8 cellular contexts compared by ENCODE assay signal in genomic region chr12:26126340-26127284, GRCh38. TPM values are rescaled to one million over a fixed set of nuclear protein-coding genes. Genes with fewer than 3 reads are reported as not detected.
DNase-seq lines count a peak whose midpoint lies in the region; ATAC-seq, FAIRE-seq and TF ChIP-seq lines count a peak whose summit lies in the region.

No MANE protein-coding gene starts in this region.

- H3K9me2 ChIP-seq in SU-DHL-6 (replicated peaks; ENCODE audit: insufficient read depth, low read length) = no peaks in the 10 kb centered on the region

- H3K36me3 ChIP-seq in DND-41 (ENCODE audit: insufficient read depth, low read length) = no peaks in the 10 kb centered on the region
- no peaks in the 10 kb centered on the region for H3K36me3 ChIP-seq in SU-DHL-6 (ENCODE audit: low read length)
- H3K36me3 ChIP-seq in kidney (ENCODE audit: control insufficient read depth in 1 of 2, insufficient read depth in 2 of 2, low read length in 2 of 2) = no peaks in the 10 kb centered on the region
- H3K36me3 ChIP-seq in skeletal muscle tissue (ENCODE audit: control insufficient read depth in 3 of 3, insufficient read depth in 3 of 3, low read length in 3 of 3) = peaks cover 0 to 4% (median 0%) of the 10 kb centered on the region in 3 donors

- TF ChIP-seq CTCF in DND-41 (IDR thresholded peaks at IDR 0.05; ENCODE audit: borderline replicate concordance, extremely low read depth, low read length, poor library complexity, severe bottlenecking) (no peak), SU-DHL-6 (IDR thresholded peaks at IDR 0.05; ENCODE audit: insufficient read depth, low read length, poor library complexity, severe bottlenecking) (no peak), choroid plexus epithelial cell (conservative IDR thresholded peaks at IDR 0.05; ENCODE audit: low read depth, low read length) (peak; percentile 18), kidney (IDR thresholded peaks at IDR 0.05; ENCODE audit: borderline replicate concordance, extremely low read depth, insufficient read depth) (peak; percentile 2)

- H4K20me1 ChIP-seq in DND-41 (ENCODE audit: insufficient read depth, low read length) (peaks cover 5% of the 10 kb centered on the region; the same call in 1 of the 2 replicates), SU-DHL-6 (ENCODE audit: low read depth, low read length) (no peaks in the 10 kb centered on the region)

- H2AFZ ChIP-seq in DND-41 (ENCODE audit: low read depth, low read length) (peak overlapping the region; percentile 44), SU-DHL-6 (ENCODE audit: low read depth, low read length, severe bottlenecking) (no peak overlapping the region)

- H3K27me3 ChIP-seq in DND-41 (ENCODE audit: insufficient read depth, low read length, poor library complexity) (peaks cover 97% of the 10 kb centered on the region), SU-DHL-6 (ENCODE audit: low read length) (no peaks in the 10 kb centered on the region), skeletal muscle tissue (ENCODE audit: control insufficient read depth in 3 of 3, insufficient read depth in 3 of 3, low read length in 3 of 3) (no peaks in the 10 kb centered on the region)

- H3K79me2 ChIP-seq in DND-41 (ENCODE audit: insufficient read depth, low read length) (no peaks in the 10 kb centered on the region), SU-DHL-6 (ENCODE audit: insufficient read depth, low read length) (no peaks in the 10 kb centered on the region)

- intact Hi-C loops in kidney (cut with DNase I) = no loop called here

- H3F3A ChIP-seq in SU-DHL-6 (ENCODE audit: insufficient read depth) = no peaks in the 10 kb centered on the region

- H3K4me2 ChIP-seq in DND-41 (ENCODE audit: insufficient read depth, low read length) = peak overlapping the region; percentile 84
- peak overlapping the region; percentile 28 for H3K4me2 ChIP-seq in SU-DHL-6 (ENCODE audit: low read depth, low read length, poor library complexity, severe bottlenecking)

- H3K9ac ChIP-seq in DND-41 (ENCODE audit: low read depth, low read length) (peak overlapping the region; percentile 14; the same call in 1 of the 2 replicates), SU-DHL-6 (ENCODE audit: low read length) (no peak overlapping the region), kidney (ENCODE audit: low read length in 2 of 2) (peak overlapping the region in 1 of 2 donors; percentile 72), skeletal muscle tissue (ENCODE audit: low read depth in 1 of 3, low read length in 3 of 3) (peak overlapping the region; percentile 84 to 98 (median 95))

- peaks cover 34% of the 10 kb centered on the region for H3K4me1 ChIP-seq in DND-41 (ENCODE audit: insufficient read depth, low read length)
- H3K4me1 ChIP-seq in kidney (ENCODE audit: control insufficient read depth in 1 of 2, insufficient read depth in 1 of 2, low read depth in 1 of 2, low read length in 2 of 2) = peaks cover 4 to 13% of the 10 kb centered on the region in 2 donors
- peaks cover 8 to 34% (median 17%) of the 10 kb centered on the region in 3 donors for H3K4me1 ChIP-seq in skeletal muscle tissue (ENCODE audit: control insufficient read depth in 3 of 3, insufficient read depth in 3 of 3, low read length in 3 of 3)

- peak overlapping the region; percentile 13 to 57; a peak in 3 of 4 replicates for H3K4me3 ChIP-seq in DND-41 (ENCODE audit: low read depth in 1 of 2, low read length in 2 of 2)
- peak overlapping the region; percentile 53 for H3K4me3 ChIP-seq in Jurkat, Clone E6-1 (ENCODE audit: low read length)
- peak overlapping the region; percentile 10 for H3K4me3 ChIP-seq in SU-DHL-6 (ENCODE audit: insufficient read depth, low read length, poor library complexity, severe bottlenecking)
- H3K4me3 ChIP-seq in choroid plexus epithelial cell (ENCODE audit: low read depth, low read length) = peak overlapping the region; percentile 74
- peak overlapping the region; percentile 70 for H3K4me3 ChIP-seq in kidney (ENCODE audit: low read length in 2 of 2)
- peak overlapping the region; percentile 86 to 95 (median 91) for H3K4me3 ChIP-seq in skeletal muscle tissue (ENCODE audit: low read length in 3 of 3)

- DNase-seq in DND-41 (peak; percentile 60), choroid plexus epithelial cell (ENCODE audit: low read depth) (peak; percentile 79), kidney (peak; percentile 95), COR-L47 (lab: John Stamatoyannopoulos, UW) (no peak)
- DNase-seq in Jurkat, Clone E6-1 (ENCODE audit: low read depth, low spot score) = no peak

- FAIRE-seq in kidney (lab: Jason Lieb, UNC) = no peak

- no peak overlapping the region for H3K27ac ChIP-seq in DND-41 (ENCODE audit: low read length)
- H3K27ac ChIP-seq in SU-DHL-6 (ENCODE audit: low read depth, low read length) = no peak overlapping the region
- H3K27ac ChIP-seq in kidney (ENCODE audit: low read depth in 2 of 2, low read length in 2 of 2) = peak overlapping the region; percentile 71 to 82
- peak overlapping the region; percentile 100 for H3K27ac ChIP-seq in skeletal muscle tissue (ENCODE audit: low read depth, low read length)

- H3K9me3 ChIP-seq in DND-41 (ENCODE audit: insufficient read depth, low read length, severe bottlenecking) (no peaks in the 10 kb centered on the region), SU-DHL-6 (ENCODE audit: insufficient read depth, low read length) (no peaks in the 10 kb centered on the region), kidney (ENCODE audit: control insufficient read depth in 1 of 2, low read length in 2 of 2) (no peaks in the 10 kb centered on the region), skeletal muscle tissue (ENCODE audit: control insufficient read depth in 3 of 3, low read length in 3 of 3) (no peaks in the 10 kb centered on the region)

- ATAC-seq in DND-41 (ENCODE audit: insufficient read depth, low read depth) = peak; percentile 80
- peak; percentile 31 for ATAC-seq in GM21447 (IDR thresholded peaks at IDR 0.05; ENCODE audit: unreplicated experiment)

RNA-seq across cellular contexts. Expression of gene BHLHE41, which starts 1.8 kb away (rescaled TPM):
- not detected for polyA plus RNA-seq in Jurkat, Clone E6-1 (2012; ENCODE audit: insufficient read depth, insufficient read length)
- total RNA-seq in kidney (34.3 TPM), skeletal muscle tissue (1.0 TPM)
- polyA plus RNA-seq in kidney (ENCODE audit: insufficient read depth, low read depth, low replicate concordance) = 2.2 TPM

Comparison
In these comparisons a context has a peak if more than half of its experiments do, and no peak if none do; other contexts are left out.
1. DNase-seq: peak in DND-41 (single experiment), choroid plexus epithelial cell (single experiment) and kidney (single experiment); none in Jurkat, Clone E6-1 (single experiment) and COR-L47 (single experiment).
2. H3K27ac ChIP-seq: peak in kidney (2 of 2) and skeletal muscle tissue (single experiment); none in DND-41 (single experiment) and SU-DHL-6 (single experiment).
3. H3K4me3 ChIP-seq: peak in every context shown above with its lines; median percentile 91 in skeletal muscle tissue; 74 in choroid plexus epithelial cell; 70 in kidney; 53 in Jurkat, Clone E6-1; 35 in DND-41; 10 in SU-DHL-6.
4. CTCF ChIP-seq: peak in choroid plexus epithelial cell (single experiment) and kidney (single experiment); none in DND-41 (single experiment) and SU-DHL-6 (single experiment).
5. RNA of gene BHLHE41, which starts 1.8 kb away (total RNA-seq): 34.3 TPM in kidney (single experiment); 1.0 TPM in skeletal muscle tissue (single experiment); every median in the first group is over 10 times any median in the second.